1 cellular context compared by ENCODE assay signal in the genomic region with DNA sequence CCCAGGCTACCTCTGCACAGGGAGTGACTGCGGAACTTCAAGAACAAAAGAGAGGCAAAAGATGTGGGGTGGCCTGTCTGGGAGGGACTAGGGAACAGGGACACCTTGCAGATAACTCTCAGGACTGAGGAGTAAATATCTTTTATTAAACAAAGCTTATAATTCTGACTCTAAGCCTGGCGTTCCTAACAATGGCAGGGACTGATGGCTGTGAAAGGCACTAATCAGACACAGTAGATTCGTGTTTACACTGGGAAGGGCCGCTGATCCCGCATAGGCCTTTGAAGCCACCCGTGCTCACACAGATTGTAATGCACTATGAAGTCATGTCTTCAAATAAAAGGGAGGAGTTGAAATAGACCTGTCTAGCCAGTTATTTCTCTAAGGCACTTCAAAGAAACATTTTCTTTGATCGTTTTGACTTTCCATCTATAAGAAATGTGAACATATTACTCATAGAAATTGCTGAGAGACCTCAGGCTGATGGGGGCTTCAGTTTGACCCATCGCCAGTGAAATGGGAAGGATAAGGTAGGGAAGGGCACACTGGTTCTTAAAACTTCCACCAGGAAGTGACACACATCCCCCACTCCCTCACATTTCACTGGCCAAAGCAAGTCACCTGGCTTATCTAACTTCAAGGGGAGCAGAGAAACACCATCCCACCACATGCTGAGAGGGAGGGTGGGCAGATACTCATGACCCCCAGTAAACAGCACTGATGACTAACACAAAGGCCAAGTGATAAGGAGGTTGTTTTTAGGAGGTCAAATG.
TF ChIP-seq lines count a peak whose summit lies in the region.

No MANE protein-coding gene starts in this region.

TF ChIP-seq in HepG2, 621 proteins besides CTCF, POLR2A, EP300 and RAD21 (continued from another document and continues in another):
- TF ChIP-seq ZBTB7A (CRISPR knock-in tag; IDR thresholded peaks at IDR 0.05) (0 out of 2 replicates have a peak, but pooled peaks have one; percentile 50), SOX6 (IDR thresholded peaks at IDR 0.05) (no peak), SOX6 (CRISPR knock-in tag; IDR thresholded peaks at IDR 0.05) (peak; percentile 94), ZNF570 (CRISPR knock-in tag; IDR thresholded peaks at IDR 0.05; ENCODE audit: borderline replicate concordance) (no peak), ZNF629 (CRISPR knock-in tag; conservative IDR thresholded peaks at IDR 0.05) (0 out of 2 replicates have a peak, but pooled peaks have one; percentile 11), ZNF24 (IDR thresholded peaks at IDR 0.05) (no peak), MYC (CRISPR knock-in tag; IDR thresholded peaks at IDR 0.05; ENCODE audit: borderline replicate concordance) (no peak), ATF7 (IDR thresholded peaks at IDR 0.05) (peak; percentile 53), ATF7 (CRISPR knock-in tag; IDR thresholded peaks at IDR 0.05) (peak; percentile 93), ZSCAN29 (CRISPR knock-in tag; conservative IDR thresholded peaks at IDR 0.05) (peak; percentile 48; the same call in 1 of the 2 replicates), HCFC1 (IDR thresholded peaks at IDR 0.05; ENCODE audit: low read depth, low read length) (no peak), KDM2A (CRISPR knock-in tag; IDR thresholded peaks at IDR 0.05; ENCODE audit: borderline replicate concordance, low read depth) (peak; percentile 46; the same call in 1 of the 2 replicates), AHR (CRISPR knock-in tag; IDR thresholded peaks at IDR 0.05) (no peak), KDM5A (IDR thresholded peaks at IDR 0.05; ENCODE audit: borderline replicate concordance, low read length) (no peak), SNAPC2 (CRISPR knock-in tag; IDR thresholded peaks at IDR 0.05) (no peak), TRIM24 (CRISPR knock-in tag; IDR thresholded peaks at IDR 0.05) (no peak), AGO1 (IDR thresholded peaks at IDR 0.05; ENCODE audit: low read depth, low read length, poor library complexity, severe bottlenecking) (no peak), RELA (CRISPR knock-in tag; IDR thresholded peaks at IDR 0.05) (no peak), ZNF136 (CRISPR knock-in tag; IDR thresholded peaks at IDR 0.05; ENCODE audit: low read depth) (no peak), ZNF256 (CRISPR knock-in tag; conservative IDR thresholded peaks at IDR 0.05) (no peak), TEAD3 (CRISPR knock-in tag; optimal IDR thresholded peaks at IDR 0.05; ENCODE audit: borderline replicate concordance) (peak; percentile 7), MED8 (CRISPR knock-in tag; IDR thresholded peaks at IDR 0.05; ENCODE audit: insufficient replicate concordance) (peak; percentile 33), MED13 (CRISPR knock-in tag; IDR thresholded peaks at IDR 0.05) (peak; percentile 94), KDM4B (CRISPR knock-in tag; IDR thresholded peaks at IDR 0.05) (no peak), PAF1 (CRISPR knock-in tag; IDR thresholded peaks at IDR 0.05) (no peak), ZNF232 (CRISPR knock-in tag; IDR thresholded peaks at IDR 0.05; ENCODE audit: borderline replicate concordance) (no peak), ZNF292 (CRISPR knock-in tag; IDR thresholded peaks at IDR 0.05; ENCODE audit: borderline replicate concordance, low read depth) (peak; percentile 71; the same call in 1 of the 2 replicates), FLYWCH1 (CRISPR knock-in tag; IDR thresholded peaks at IDR 0.05) (no peak), ZNF446 (CRISPR knock-in tag; IDR thresholded peaks at IDR 0.05) (no peak), SYNCRIP (IDR thresholded peaks at IDR 0.05; ENCODE audit: insufficient read depth, low read depth, low read length) (no peak), ZNF468 (CRISPR knock-in tag; IDR thresholded peaks at IDR 0.05) (no peak), POLR2AphosphoS2 (IDR thresholded peaks at IDR 0.05; ENCODE audit: low read depth, low read length) (no peak)
- TF ChIP-seq, protein P1, sequence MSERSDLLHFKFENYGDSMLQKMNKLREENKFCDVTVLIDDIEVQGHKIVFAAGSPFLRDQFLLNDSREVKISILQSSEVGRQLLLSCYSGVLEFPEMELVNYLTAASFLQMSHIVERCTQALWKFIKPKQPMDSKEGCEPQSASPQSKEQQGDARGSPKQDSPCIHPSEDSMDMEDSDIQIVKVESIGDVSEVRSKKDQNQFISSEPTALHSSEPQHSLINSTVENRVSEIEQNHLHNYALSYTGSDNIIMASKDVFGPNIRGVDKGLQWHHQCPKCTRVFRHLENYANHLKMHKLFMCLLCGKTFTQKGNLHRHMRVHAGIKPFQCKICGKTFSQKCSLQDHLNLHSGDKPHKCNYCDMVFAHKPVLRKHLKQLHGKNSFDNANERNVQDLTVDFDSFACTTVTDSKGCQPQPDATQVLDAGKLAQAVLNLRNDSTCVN (CRISPR knock-in tag; IDR thresholded peaks at IDR 0.05; ENCODE audit: borderline replicate concordance) = no peak
- TF ChIP-seq, protein P2, sequence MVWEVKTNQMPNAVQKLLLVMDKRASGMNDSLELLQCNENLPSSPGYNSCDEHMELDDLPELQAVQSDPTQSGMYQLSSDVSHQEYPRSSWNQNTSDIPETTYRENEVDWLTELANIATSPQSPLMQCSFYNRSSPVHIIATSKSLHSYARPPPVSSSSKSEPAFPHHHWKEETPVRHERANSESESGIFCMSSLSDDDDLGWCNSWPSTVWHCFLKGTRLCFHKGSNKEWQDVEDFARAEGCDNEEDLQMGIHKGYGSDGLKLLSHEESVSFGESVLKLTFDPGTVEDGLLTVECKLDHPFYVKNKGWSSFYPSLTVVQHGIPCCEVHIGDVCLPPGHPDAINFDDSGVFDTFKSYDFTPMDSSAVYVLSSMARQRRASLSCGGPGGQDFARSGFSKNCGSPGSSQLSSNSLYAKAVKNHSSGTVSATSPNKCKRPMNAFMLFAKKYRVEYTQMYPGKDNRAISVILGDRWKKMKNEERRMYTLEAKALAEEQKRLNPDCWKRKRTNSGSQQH (CRISPR knock-in tag; IDR thresholded peaks at IDR 0.05; ENCODE audit: low read depth) = no peak
- TF ChIP-seq, protein P3, sequence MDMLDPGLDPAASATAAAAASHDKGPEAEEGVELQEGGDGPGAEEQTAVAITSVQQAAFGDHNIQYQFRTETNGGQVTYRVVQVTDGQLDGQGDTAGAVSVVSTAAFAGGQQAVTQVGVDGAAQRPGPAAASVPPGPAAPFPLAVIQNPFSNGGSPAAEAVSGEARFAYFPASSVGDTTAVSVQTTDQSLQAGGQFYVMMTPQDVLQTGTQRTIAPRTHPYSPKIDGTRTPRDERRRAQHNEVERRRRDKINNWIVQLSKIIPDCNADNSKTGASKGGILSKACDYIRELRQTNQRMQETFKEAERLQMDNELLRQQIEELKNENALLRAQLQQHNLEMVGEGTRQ (IDR thresholded peaks at IDR 0.05; ENCODE audit: low read depth, low read length) = no peak
- TF ChIP-seq, protein P3 (CRISPR knock-in tag; IDR thresholded peaks at IDR 0.05; ENCODE audit: borderline replicate concordance) = peak; percentile 63
- TF ChIP-seq, protein P4, sequence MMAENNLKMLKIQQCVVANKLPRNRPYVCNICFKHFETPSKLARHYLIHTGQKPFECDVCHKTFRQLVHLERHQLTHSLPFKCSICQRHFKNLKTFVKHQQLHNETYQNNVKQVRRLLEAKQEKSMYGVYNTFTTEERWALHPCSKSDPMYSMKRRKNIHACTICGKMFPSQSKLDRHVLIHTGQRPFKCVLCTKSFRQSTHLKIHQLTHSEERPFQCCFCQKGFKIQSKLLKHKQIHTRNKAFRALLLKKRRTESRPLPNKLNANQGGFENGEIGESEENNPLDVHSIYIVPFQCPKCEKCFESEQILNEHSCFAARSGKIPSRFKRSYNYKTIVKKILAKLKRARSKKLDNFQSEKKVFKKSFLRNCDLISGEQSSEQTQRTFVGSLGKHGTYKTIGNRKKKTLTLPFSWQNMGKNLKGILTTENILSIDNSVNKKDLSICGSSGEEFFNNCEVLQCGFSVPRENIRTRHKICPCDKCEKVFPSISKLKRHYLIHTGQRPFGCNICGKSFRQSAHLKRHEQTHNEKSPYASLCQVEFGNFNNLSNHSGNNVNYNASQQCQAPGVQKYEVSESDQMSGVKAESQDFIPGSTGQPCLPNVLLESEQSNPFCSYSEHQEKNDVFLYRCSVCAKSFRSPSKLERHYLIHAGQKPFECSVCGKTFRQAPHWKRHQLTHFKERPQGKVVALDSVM (CRISPR knock-in tag; IDR thresholded peaks at IDR 0.05) = 0 out of 2 replicates have a peak, but pooled peaks have one; percentile 19
- TF ChIP-seq, protein P5, sequence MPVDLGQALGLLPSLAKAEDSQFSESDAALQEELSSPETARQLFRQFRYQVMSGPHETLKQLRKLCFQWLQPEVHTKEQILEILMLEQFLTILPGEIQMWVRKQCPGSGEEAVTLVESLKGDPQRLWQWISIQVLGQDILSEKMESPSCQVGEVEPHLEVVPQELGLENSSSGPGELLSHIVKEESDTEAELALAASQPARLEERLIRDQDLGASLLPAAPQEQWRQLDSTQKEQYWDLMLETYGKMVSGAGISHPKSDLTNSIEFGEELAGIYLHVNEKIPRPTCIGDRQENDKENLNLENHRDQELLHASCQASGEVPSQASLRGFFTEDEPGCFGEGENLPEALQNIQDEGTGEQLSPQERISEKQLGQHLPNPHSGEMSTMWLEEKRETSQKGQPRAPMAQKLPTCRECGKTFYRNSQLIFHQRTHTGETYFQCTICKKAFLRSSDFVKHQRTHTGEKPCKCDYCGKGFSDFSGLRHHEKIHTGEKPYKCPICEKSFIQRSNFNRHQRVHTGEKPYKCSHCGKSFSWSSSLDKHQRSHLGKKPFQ (CRISPR knock-in tag; IDR thresholded peaks at IDR 0.05; ENCODE audit: insufficient replicate concordance) = no peak
- TF ChIP-seq, protein P6, sequence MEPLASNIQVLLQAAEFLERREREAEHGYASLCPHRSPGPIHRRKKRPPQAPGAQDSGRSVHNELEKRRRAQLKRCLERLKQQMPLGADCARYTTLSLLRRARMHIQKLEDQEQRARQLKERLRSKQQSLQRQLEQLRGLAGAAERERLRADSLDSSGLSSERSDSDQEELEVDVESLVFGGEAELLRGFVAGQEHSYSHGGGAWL (CRISPR knock-in tag; IDR thresholded peaks at IDR 0.05) = no peak
- TF ChIP-seq, protein P7, sequence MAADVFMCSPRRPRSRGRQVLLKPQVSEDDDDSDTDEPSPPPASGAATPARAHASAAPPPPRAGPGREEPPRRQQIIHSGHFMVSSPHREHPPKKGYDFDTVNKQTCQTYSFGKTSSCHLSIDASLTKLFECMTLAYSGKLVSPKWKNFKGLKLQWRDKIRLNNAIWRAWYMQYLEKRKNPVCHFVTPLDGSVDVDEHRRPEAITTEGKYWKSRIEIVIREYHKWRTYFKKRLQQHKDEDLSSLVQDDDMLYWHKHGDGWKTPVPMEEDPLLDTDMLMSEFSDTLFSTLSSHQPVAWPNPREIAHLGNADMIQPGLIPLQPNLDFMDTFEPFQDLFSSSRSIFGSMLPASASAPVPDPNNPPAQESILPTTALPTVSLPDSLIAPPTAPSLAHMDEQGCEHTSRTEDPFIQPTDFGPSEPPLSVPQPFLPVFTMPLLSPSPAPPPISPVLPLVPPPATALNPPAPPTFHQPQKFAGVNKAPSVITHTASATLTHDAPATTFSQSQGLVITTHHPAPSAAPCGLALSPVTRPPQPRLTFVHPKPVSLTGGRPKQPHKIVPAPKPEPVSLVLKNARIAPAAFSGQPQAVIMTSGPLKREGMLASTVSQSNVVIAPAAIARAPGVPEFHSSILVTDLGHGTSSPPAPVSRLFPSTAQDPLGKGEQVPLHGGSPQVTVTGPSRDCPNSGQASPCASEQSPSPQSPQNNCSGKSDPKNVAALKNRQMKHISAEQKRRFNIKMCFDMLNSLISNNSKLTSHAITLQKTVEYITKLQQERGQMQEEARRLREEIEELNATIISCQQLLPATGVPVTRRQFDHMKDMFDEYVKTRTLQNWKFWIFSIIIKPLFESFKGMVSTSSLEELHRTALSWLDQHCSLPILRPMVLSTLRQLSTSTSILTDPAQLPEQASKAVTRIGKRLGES (CRISPR knock-in tag; IDR thresholded peaks at IDR 0.05; ENCODE audit: borderline replicate concordance) = 0 out of 2 replicates have a peak, but pooled peaks have one; percentile 35
- TF ChIP-seq, protein P8, sequence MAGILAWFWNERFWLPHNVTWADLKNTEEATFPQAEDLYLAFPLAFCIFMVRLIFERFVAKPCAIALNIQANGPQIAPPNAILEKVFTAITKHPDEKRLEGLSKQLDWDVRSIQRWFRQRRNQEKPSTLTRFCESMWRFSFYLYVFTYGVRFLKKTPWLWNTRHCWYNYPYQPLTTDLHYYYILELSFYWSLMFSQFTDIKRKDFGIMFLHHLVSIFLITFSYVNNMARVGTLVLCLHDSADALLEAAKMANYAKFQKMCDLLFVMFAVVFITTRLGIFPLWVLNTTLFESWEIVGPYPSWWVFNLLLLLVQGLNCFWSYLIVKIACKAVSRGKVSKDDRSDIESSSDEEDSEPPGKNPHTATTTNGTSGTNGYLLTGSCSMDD (CRISPR knock-in tag; IDR thresholded peaks at IDR 0.05) = no peak
- TF ChIP-seq, protein P9, sequence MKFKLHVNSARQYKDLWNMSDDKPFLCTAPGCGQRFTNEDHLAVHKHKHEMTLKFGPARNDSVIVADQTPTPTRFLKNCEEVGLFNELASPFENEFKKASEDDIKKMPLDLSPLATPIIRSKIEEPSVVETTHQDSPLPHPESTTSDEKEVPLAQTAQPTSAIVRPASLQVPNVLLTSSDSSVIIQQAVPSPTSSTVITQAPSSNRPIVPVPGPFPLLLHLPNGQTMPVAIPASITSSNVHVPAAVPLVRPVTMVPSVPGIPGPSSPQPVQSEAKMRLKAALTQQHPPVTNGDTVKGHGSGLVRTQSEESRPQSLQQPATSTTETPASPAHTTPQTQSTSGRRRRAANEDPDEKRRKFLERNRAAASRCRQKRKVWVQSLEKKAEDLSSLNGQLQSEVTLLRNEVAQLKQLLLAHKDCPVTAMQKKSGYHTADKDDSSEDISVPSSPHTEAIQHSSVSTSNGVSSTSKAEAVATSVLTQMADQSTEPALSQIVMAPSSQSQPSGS (CRISPR knock-in tag; IDR thresholded peaks at IDR 0.05) = peak; percentile 93
- TF ChIP-seq, protein P10, sequence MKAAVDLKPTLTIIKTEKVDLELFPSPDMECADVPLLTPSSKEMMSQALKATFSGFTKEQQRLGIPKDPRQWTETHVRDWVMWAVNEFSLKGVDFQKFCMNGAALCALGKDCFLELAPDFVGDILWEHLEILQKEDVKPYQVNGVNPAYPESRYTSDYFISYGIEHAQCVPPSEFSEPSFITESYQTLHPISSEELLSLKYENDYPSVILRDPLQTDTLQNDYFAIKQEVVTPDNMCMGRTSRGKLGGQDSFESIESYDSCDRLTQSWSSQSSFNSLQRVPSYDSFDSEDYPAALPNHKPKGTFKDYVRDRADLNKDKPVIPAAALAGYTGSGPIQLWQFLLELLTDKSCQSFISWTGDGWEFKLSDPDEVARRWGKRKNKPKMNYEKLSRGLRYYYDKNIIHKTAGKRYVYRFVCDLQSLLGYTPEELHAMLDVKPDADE (CRISPR knock-in tag; IDR thresholded peaks at IDR 0.05) = no peak
- TF ChIP-seq, protein P11, sequence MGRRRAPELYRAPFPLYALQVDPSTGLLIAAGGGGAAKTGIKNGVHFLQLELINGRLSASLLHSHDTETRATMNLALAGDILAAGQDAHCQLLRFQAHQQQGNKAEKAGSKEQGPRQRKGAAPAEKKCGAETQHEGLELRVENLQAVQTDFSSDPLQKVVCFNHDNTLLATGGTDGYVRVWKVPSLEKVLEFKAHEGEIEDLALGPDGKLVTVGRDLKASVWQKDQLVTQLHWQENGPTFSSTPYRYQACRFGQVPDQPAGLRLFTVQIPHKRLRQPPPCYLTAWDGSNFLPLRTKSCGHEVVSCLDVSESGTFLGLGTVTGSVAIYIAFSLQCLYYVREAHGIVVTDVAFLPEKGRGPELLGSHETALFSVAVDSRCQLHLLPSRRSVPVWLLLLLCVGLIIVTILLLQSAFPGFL (CRISPR knock-in tag; IDR thresholded peaks at IDR 0.05) = no peak
